Comparison of ENCODE assay signal across 32 cellular contexts in the genomic region with DNA sequence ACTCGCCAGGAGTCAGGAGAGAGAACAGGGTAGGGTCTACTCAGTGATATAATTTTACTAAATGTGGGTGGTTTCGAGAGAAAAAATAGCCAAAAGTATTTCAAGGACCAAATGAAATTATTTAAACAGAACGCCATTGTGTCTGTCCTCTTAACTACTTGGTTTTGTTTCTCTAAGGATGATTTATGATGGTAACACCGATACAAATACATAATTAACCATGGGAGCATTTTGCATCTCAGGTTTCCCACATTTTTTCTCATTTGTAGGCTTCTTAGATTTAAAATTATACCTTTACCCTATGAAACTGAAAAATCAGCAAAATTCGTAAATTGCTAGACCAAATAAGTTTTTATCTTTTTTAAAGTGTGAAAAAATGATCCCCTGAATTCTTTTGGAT.
DNase-seq lines count a peak whose midpoint lies in the region; ATAC-seq and TF ChIP-seq lines count a peak whose summit lies in the region.
"Had no signal": no experiment of that assay in that cellular context is flagged by ENCODE, and none has a peak within 500 bp of the region (broad histone marks: within the 10 kb centered on the region; RNA-seq: fewer than 3 reads in every experiment).

No MANE protein-coding gene starts in this region.

- peak overlapping the region; percentile 56 for H3K4me2 ChIP-seq in BLaER1

- H3K27me3 Mint-ChIP-seq in neural crest cell (ENCODE audit: low read depth), result no peaks in the 10 kb centered on the region

- no peaks in the 10 kb centered on the region for H3K36me3 Mint-ChIP-seq in neural crest cell (ENCODE audit: low read depth)
- H3K36me3 Mint-ChIP-seq: activated CD4-positive, alpha-beta memory T cell treated with anti-CD3 and anti-CD28 coated beads for 36 hours had no signal

- peak overlapping the region; percentile 53 for H3K27ac Mint-ChIP-seq in neural crest cell (ENCODE audit: unreplicated experiment)
- H3K27ac Mint-ChIP-seq: activated CD4-positive, alpha-beta memory T cell treated with anti-CD3 and anti-CD28 coated beads for 36 hours; activated naive CD4-positive, alpha-beta T cell treated with anti-CD3 and anti-CD28 coated beads for 36 hours; activated T-helper 1 cell treated with anti-CD3 and anti-CD28 coated beads, Interleukin-12 subunit alpha, Interleukin-12 subunit beta, Interleukin-2, Interleukin-4 antibody, amounts not matched to agents 30 ng/mL and 10 ng/mL and 1 ng/mL, durations not matched to agents 14 hours and 24 hours and 36 hours had no signal

- no peak for TF ChIP-seq CTCF in neural crest cell (conservative IDR thresholded peaks at IDR 0.05)

- no peaks in the 10 kb centered on the region for H4K20me1 ChIP-seq in BLaER1

- no peaks in the 10 kb centered on the region for H3K36me3 ChIP-seq in BLaER1
- no peaks in the 10 kb centered on the region for H3K36me3 ChIP-seq in HUES48 (ENCODE audit: control insufficient read depth, insufficient read depth, low read length)
- H3K36me3 ChIP-seq: MG63, neutrophil, prostate gland, stomach, thyroid gland, vagina had no signal

- no peak for ATAC-seq in GM19455 (IDR thresholded peaks at IDR 0.05; ENCODE audit: unreplicated experiment)
- ATAC-seq: left lobe of liver, PC-3, sciatic nerve, SK-N-SH treated with all-trans-retinoic acid at 6 μM for 48 hours had no signal

- peak overlapping the region; percentile 51 for H3K4me3 Mint-ChIP-seq in neural crest cell
- H3K4me3 Mint-ChIP-seq: activated CD4-positive, alpha-beta memory T cell treated with anti-CD3 and anti-CD28 coated beads for 36 hours; activated naive CD4-positive, alpha-beta T cell treated with anti-CD3 and anti-CD28 coated beads for 36 hours; activated T-helper 1 cell treated with anti-CD3 and anti-CD28 coated beads, Interleukin-12 subunit alpha, Interleukin-12 subunit beta, Interleukin-2, Interleukin-4 antibody, amounts not matched to agents 30 ng/mL and 10 ng/mL and 1 ng/mL, durations not matched to agents 14 hours and 24 hours and 36 hours had no signal

- H3K27ac ChIP-seq in BLaER1 (peak overlapping the region; percentile 71; the same call in 1 of the 2 replicates), HUES48 (ENCODE audit: low read depth, low read length) (peak overlapping the region; percentile 68)
- H3K27ac ChIP-seq: coronary artery, neutrophil, prostate gland, stomach, thyroid gland, vagina had no signal

- peaks cover 43% of the 10 kb centered on the region for H3K4me1 ChIP-seq in BLaER1
- H3K4me1 ChIP-seq in HUES48 (ENCODE audit: control insufficient read depth, insufficient read depth, low read length), result peaks cover 30% of the 10 kb centered on the region
- H3K4me1 ChIP-seq: prostate gland, stomach, thyroid gland, vagina had no signal

- H3K4me3 ChIP-seq in BLaER1 (no peak overlapping the region), HUES48 (ENCODE audit: low read depth, low read length) (no peak overlapping the region)
- H3K4me3 ChIP-seq: coronary artery, MG63, prostate gland, stomach, thyroid gland, vagina had no signal

- H3K4me1 Mint-ChIP-seq in neural crest cell, result peaks cover 50% of the 10 kb centered on the region

- no peaks in the 10 kb centered on the region for H3K9me3 Mint-ChIP-seq in neural crest cell
- H3K9me3 Mint-ChIP-seq: activated CD4-positive, alpha-beta memory T cell treated with anti-CD3 and anti-CD28 coated beads for 36 hours; activated naive CD4-positive, alpha-beta T cell treated with anti-CD3 and anti-CD28 coated beads for 36 hours; activated T-helper 1 cell treated with anti-CD3 and anti-CD28 coated beads, Interleukin-12 subunit alpha, Interleukin-12 subunit beta, Interleukin-2, Interleukin-4 antibody, amounts not matched to agents 30 ng/mL and 10 ng/mL and 1 ng/mL, durations not matched to agents 14 hours and 24 hours and 36 hours had no signal

- H3K9ac ChIP-seq in BLaER1, result no peak overlapping the region
- H3K9ac ChIP-seq in HUES48 (ENCODE audit: low read depth, low read length), result no peak overlapping the region

- no peaks in the 10 kb centered on the region for H3K27me3 ChIP-seq in BLaER1
- H3K27me3 ChIP-seq in HUES48 (ENCODE audit: control insufficient read depth, insufficient read depth, low read length), result no peaks in the 10 kb centered on the region
- H3K27me3 ChIP-seq: MG63, thyroid gland, vagina had no signal

- peak; percentile 52 for DNase-seq in NCI-H748 (lab: John Stamatoyannopoulos, UW; ENCODE audit: unreplicated experiment)
- no peak for DNase-seq in neural crest cell (ENCODE audit: low read depth, low spot score)
- no peak for DNase-seq in UCSD-AML1 (lab: John Stamatoyannopoulos, UW; ENCODE audit: unreplicated experiment)
- no peak for DNase-seq in SIG-M5 (lab: John Stamatoyannopoulos, UW)
- DNase-seq in pons (ENCODE audit: low spot score), result no peak
- DNase-seq: activated CD4-positive, alpha-beta memory T cell treated with anti-CD3 and anti-CD28 coated beads for 36 hours; activated CD4-positive, CD25-positive, alpha-beta regulatory T cell treated with anti-CD3 and anti-CD28 coated beads, Interleukin-2, amount 50 U/mL, for 72 hours; activated naive CD4-positive, alpha-beta T cell treated with anti-CD3 and anti-CD28 coated beads for 36 hours; caudate nucleus; effector memory CD4-positive, alpha-beta T cell; GDM1; KBM-7; MG63; NCI-H1105; NCI-H446 treated with DMSO at 0.1 percent for 48 hours; PC-3; stimulated activated CD4-positive, alpha-beta T cell treated with anti-CD3 and anti-CD28 coated beads, Interleukin-12 subunit alpha, Interleukin-12 subunit beta, amount 100 ng/mL, for 4 hours; stimulated activated CD4-positive, alpha-beta T cell treated with anti-CD3 and anti-CD28 coated beads, Interleukin-2, amount 100 ng/mL, for 48 hours; stomach; T-helper 2 cell; thyroid gland had no signal

- 0 out of 2 replicates have a peak, but pooled peaks cover under 1% of the 10 kb centered on the region for H3K9me3 ChIP-seq in BLaER1
- H3K9me3 ChIP-seq in HUES48 (ENCODE audit: control insufficient read depth, insufficient read depth, low read length), result no peaks in the 10 kb centered on the region
- H3K9me3 ChIP-seq: MG63, neutrophil, prostate gland, stomach, thyroid gland, vagina had no signal
